1 cellular context compared by ENCODE assay signal in genomic region chr6:135906542-135906941, GRCh38.
TF ChIP-seq lines count a peak whose summit lies in the region.

No MANE protein-coding gene starts in this region.

TF ChIP-seq in IMR-90, 13 proteins besides CTCF, POLR2A, EP300 and RAD21:
- TF ChIP-seq MAFK (IDR thresholded peaks at IDR 0.05; ENCODE audit: low read depth, low read length) (no peak), CHD1 (IDR thresholded peaks at IDR 0.05; ENCODE audit: low read depth, low read length) (no peak), FOS (IDR thresholded peaks at IDR 0.05; ENCODE audit: low read depth, low read length) (peak; percentile 20; the same call in 1 of the 2 replicates), RCOR1 (IDR thresholded peaks at IDR 0.05; ENCODE audit: insufficient replicate concordance, low read length) (no peak)
- TF ChIP-seq, protein P1, sequence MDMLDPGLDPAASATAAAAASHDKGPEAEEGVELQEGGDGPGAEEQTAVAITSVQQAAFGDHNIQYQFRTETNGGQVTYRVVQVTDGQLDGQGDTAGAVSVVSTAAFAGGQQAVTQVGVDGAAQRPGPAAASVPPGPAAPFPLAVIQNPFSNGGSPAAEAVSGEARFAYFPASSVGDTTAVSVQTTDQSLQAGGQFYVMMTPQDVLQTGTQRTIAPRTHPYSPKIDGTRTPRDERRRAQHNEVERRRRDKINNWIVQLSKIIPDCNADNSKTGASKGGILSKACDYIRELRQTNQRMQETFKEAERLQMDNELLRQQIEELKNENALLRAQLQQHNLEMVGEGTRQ (IDR thresholded peaks at IDR 0.05; ENCODE audit: low read depth, low read length) = no peak
- TF ChIP-seq, protein P2, sequence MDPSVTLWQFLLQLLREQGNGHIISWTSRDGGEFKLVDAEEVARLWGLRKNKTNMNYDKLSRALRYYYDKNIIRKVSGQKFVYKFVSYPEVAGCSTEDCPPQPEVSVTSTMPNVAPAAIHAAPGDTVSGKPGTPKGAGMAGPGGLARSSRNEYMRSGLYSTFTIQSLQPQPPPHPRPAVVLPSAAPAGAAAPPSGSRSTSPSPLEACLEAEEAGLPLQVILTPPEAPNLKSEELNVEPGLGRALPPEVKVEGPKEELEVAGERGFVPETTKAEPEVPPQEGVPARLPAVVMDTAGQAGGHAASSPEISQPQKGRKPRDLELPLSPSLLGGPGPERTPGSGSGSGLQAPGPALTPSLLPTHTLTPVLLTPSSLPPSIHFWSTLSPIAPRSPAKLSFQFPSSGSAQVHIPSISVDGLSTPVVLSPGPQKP (IDR thresholded peaks at IDR 0.05; ENCODE audit: borderline replicate concordance, low read depth, low read length) = no peak
TF ChIP-seq in IMR-90: peak in this region for 1.
